Comparison of ENCODE assay signal across 1 cellular context in the genomic region with DNA sequence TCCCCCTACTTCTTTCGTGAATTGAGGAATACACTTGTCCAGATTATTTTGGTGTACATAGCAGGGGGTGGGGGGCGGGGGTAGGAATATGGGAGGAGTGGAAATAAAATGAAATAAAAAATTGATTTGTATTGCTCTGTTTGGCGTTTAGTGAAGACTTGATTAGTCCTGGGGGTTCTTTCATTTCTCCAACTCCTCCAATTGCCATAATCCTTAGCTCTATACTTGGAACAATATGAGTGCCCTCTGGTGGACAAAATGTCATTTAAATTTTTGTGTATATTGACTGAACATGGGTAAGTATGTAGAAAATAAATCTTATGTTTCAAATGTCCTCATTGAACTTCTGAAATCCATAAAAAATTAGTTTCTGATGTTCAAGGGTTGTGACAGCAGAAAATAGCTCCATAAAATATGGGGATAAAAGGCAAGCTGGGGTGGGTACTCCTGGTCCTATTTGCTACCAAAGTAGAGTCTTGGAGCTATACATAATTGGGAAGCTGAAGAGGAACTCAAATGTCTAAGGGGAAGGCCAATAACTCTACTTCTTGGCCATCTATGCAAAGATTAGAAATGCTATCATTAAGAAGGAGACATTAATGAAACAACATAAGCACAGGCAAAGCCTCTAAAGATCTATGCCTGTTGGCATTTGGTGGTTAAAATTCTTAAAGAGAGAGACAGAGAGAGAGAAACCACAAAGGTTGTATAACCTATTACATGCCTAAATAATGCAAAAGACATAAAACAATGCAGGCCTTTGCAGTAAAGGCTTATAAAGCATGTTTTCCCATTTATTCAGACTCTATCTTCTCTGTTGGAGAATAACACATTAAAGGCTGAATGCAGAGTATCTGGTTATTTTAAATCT.
TF ChIP-seq lines count a peak whose summit lies in the region.

No MANE protein-coding gene starts in this region.

TF ChIP-seq in H1, 55 proteins besides CTCF, POLR2A, EP300 and RAD21 (continued from another document):
- TF ChIP-seq SIRT6 (IDR thresholded peaks at IDR 0.05; ENCODE audit: low read length): no peak
- no peak for TF ChIP-seq SAP30 (IDR thresholded peaks at IDR 0.05; ENCODE audit: insufficient read depth, insufficient replicate concordance, low read length)
- no peak for TF ChIP-seq SP2 (IDR thresholded peaks at IDR 0.05; ENCODE audit: low read length)
- TF ChIP-seq RXRA (IDR thresholded peaks at IDR 0.05; ENCODE audit: insufficient read depth, low read depth, low read length): no peak
- TF ChIP-seq, protein P1, sequence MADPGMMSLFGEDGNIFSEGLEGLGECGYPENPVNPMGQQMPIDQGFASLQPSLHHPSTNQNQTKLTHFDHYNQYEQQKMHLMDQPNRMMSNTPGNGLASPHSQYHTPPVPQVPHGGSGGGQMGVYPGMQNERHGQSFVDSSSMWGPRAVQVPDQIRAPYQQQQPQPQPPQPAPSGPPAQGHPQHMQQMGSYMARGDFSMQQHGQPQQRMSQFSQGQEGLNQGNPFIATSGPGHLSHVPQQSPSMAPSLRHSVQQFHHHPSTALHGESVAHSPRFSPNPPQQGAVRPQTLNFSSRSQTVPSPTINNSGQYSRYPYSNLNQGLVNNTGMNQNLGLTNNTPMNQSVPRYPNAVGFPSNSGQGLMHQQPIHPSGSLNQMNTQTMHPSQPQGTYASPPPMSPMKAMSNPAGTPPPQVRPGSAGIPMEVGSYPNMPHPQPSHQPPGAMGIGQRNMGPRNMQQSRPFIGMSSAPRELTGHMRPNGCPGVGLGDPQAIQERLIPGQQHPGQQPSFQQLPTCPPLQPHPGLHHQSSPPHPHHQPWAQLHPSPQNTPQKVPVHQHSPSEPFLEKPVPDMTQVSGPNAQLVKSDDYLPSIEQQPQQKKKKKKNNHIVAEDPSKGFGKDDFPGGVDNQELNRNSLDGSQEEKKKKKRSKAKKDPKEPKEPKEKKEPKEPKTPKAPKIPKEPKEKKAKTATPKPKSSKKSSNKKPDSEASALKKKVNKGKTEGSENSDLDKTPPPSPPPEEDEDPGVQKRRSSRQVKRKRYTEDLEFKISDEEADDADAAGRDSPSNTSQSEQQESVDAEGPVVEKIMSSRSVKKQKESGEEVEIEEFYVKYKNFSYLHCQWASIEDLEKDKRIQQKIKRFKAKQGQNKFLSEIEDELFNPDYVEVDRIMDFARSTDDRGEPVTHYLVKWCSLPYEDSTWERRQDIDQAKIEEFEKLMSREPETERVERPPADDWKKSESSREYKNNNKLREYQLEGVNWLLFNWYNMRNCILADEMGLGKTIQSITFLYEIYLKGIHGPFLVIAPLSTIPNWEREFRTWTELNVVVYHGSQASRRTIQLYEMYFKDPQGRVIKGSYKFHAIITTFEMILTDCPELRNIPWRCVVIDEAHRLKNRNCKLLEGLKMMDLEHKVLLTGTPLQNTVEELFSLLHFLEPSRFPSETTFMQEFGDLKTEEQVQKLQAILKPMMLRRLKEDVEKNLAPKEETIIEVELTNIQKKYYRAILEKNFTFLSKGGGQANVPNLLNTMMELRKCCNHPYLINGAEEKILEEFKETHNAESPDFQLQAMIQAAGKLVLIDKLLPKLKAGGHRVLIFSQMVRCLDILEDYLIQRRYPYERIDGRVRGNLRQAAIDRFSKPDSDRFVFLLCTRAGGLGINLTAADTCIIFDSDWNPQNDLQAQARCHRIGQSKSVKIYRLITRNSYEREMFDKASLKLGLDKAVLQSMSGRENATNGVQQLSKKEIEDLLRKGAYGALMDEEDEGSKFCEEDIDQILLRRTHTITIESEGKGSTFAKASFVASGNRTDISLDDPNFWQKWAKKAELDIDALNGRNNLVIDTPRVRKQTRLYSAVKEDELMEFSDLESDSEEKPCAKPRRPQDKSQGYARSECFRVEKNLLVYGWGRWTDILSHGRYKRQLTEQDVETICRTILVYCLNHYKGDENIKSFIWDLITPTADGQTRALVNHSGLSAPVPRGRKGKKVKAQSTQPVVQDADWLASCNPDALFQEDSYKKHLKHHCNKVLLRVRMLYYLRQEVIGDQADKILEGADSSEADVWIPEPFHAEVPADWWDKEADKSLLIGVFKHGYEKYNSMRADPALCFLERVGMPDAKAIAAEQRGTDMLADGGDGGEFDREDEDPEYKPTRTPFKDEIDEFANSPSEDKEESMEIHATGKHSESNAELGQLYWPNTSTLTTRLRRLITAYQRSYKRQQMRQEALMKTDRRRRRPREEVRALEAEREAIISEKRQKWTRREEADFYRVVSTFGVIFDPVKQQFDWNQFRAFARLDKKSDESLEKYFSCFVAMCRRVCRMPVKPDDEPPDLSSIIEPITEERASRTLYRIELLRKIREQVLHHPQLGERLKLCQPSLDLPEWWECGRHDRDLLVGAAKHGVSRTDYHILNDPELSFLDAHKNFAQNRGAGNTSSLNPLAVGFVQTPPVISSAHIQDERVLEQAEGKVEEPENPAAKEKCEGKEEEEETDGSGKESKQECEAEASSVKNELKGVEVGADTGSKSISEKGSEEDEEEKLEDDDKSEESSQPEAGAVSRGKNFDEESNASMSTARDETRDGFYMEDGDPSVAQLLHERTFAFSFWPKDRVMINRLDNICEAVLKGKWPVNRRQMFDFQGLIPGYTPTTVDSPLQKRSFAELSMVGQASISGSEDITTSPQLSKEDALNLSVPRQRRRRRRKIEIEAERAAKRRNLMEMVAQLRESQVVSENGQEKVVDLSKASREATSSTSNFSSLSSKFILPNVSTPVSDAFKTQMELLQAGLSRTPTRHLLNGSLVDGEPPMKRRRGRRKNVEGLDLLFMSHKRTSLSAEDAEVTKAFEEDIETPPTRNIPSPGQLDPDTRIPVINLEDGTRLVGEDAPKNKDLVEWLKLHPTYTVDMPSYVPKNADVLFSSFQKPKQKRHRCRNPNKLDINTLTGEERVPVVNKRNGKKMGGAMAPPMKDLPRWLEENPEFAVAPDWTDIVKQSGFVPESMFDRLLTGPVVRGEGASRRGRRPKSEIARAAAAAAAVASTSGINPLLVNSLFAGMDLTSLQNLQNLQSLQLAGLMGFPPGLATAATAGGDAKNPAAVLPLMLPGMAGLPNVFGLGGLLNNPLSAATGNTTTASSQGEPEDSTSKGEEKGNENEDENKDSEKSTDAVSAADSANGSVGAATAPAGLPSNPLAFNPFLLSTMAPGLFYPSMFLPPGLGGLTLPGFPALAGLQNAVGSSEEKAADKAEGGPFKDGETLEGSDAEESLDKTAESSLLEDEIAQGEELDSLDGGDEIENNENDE (IDR thresholded peaks at IDR 0.05; ENCODE audit: insufficient replicate concordance, low read length): no peak
- no peak for TF ChIP-seq CHD1 (IDR thresholded peaks at IDR 0.05; ENCODE audit: low read depth, low read length)
- TF ChIP-seq SP4 (IDR thresholded peaks at IDR 0.05; ENCODE audit: low read length): no peak
